In genomic region chr7:34061175-34061574, GRCh38 we compare ENCODE assay signal across 14 cellular contexts.
A peak's percentile ranks its signal among the peaks of the same experiment; 100 is the strongest.
DNase-seq lines count a peak whose midpoint lies in the region; TF ChIP-seq lines count a peak whose summit lies in the region.
"Had no signal": no experiment of that assay in that cellular context is flagged by ENCODE, and none has a peak within 500 bp of the region (broad histone marks: within the 10 kb centered on the region; RNA-seq: fewer than 3 reads in every experiment).

No MANE protein-coding gene starts in this region.

- WGBS in adrenal gland, 4 donors, result 37 to 46% (median 40%) methylated on average over 1 of the region's 1 CpG

- H3K4me3 ChIP-seq in ACC112 (ENCODE audit: low read depth, low read length), result peak overlapping the region; percentile 13; the same call in 1 of the 2 replicates
- no peak overlapping the region for H3K4me3 ChIP-seq in brain microvascular endothelial cell (ENCODE audit: low read depth, low read length)
- H3K4me3 ChIP-seq in adrenal gland, result no peak overlapping the region
- H3K4me3 ChIP-seq in SJCRH30, result no peak overlapping the region
- H3K4me3 ChIP-seq: GM23338, tibial nerve had no signal

- H2AFZ ChIP-seq in ACC112 (ENCODE audit: low read length, unreplicated experiment), result no peak overlapping the region
- H2AFZ ChIP-seq: GM23338 had no signal

- TF ChIP-seq POLR2A in adrenal gland (IDR thresholded peaks at IDR 0.05), result no peak

- H3K36me3 ChIP-seq in ACC112 (ENCODE audit: insufficient read depth, low read length) (peaks cover 6% of the 10 kb centered on the region; the same call in 1 of the 2 replicates), brain microvascular endothelial cell (replicated peaks) (no peaks in the 10 kb centered on the region), adrenal gland (replicated peaks in 1 of 2) (no peaks in the 10 kb centered on the region), SJCRH30 (no peaks in the 10 kb centered on the region)
- H3K36me3 ChIP-seq: tibial nerve had no signal

- DNase-seq in HS-5 (ENCODE audit: low read depth) (peak; percentile 95), brain microvascular endothelial cell (peak; percentile 70), iris pigment epithelial cell (ENCODE audit: low read depth) (peak; percentile 94), adrenal gland (no peak), DMS153 (lab: John Stamatoyannopoulos, UW) (no peak), SJCRH30 (no peak)
- DNase-seq in activated CD8-positive, alpha-beta memory T cell treated with anti-CD3 and anti-CD28 coated beads, Interleukin-2, amount 50 U/mL, for 48 hours, result no peak
- DNase-seq: activated CD4-positive, alpha-beta T cell treated with anti-CD3 and anti-CD28 coated beads for 4 hours; activated T-cell treated with anti-CD3 and anti-CD28 coated beads, Interleukin-2, amount 50 U/mL, for 48 hours; stimulated activated CD8-positive, alpha-beta memory T cell treated with anti-CD3 and anti-CD28 coated beads, Interleukin-4, amount 100 ng/mL, for 48 hours; T-helper 1 cell had no signal

- no peaks in the 10 kb centered on the region for H3K79me2 ChIP-seq in ACC112 (ENCODE audit: control insufficient read depth, insufficient read depth, low read length, unreplicated experiment)

- intact Hi-C loops in adrenal gland (cut with DNase I), result no loop called here

- in situ Hi-C loops in brain microvascular endothelial cell (cut with HindIII; ENCODE audit: low pct_ligation_motif_present, low sequenced_read_pairs), result no loop called here

- peaks cover 55% of the 10 kb centered on the region for H3K4me1 ChIP-seq in ACC112 (ENCODE audit: control insufficient read depth, insufficient read depth, low read length, unreplicated experiment)
- no peaks in the 10 kb centered on the region for H3K4me1 ChIP-seq in adrenal gland (replicated peaks in 1 of 2)
- peaks cover 6% of the 10 kb centered on the region; the same call in 1 of the 2 replicates for H3K4me1 ChIP-seq in SJCRH30

- TF ChIP-seq CTCF in brain microvascular endothelial cell (IDR thresholded peaks at IDR 0.05; ENCODE audit: low read depth, low read length, missing control alignments) (no peak), adrenal gland (IDR thresholded peaks at IDR 0.05) (no peak)

- H3K9me3 ChIP-seq in adrenal gland (replicated peaks in 1 of 3) (no peaks in the 10 kb centered on the region), SJCRH30 (replicated peaks) (no peaks in the 10 kb centered on the region)
- H3K9me3 ChIP-seq: tibial nerve had no signal

- H3K27me3 ChIP-seq in ACC112 (ENCODE audit: insufficient read depth, low read length) (no peaks in the 10 kb centered on the region), brain microvascular endothelial cell (replicated peaks) (no peaks in the 10 kb centered on the region), adrenal gland (no peaks in the 10 kb centered on the region), SJCRH30 (no peaks in the 10 kb centered on the region)
- H3K27me3 ChIP-seq: tibial nerve had no signal

- H3K27ac ChIP-seq in ACC112 (ENCODE audit: low read depth, low read length), result peak overlapping the region; percentile 99
- peak overlapping the region; percentile 91 for H3K27ac ChIP-seq in brain microvascular endothelial cell
- H3K27ac ChIP-seq in adrenal gland, result no peak overlapping the region
- no peak overlapping the region for H3K27ac ChIP-seq in SJCRH30

Comparison
In these comparisons a context has a peak if more than half of its experiments do, and no peak if none do; other contexts are left out.
1. H3K27ac ChIP-seq: peak in ACC112 (single experiment) and brain microvascular endothelial cell (single experiment); none in adrenal gland (0 of 5) and SJCRH30 (single experiment).
2. DNase-seq: peak in HS-5 (single experiment), brain microvascular endothelial cell (single experiment) and iris pigment epithelial cell (single experiment); none in activated CD8-positive, alpha-beta memory T cell treated with anti-CD3 and anti-CD28 coated beads, Interleukin-2, amount 50 U/mL, for 48 hours (single experiment), adrenal gland (0 of 7), DMS153 (single experiment) and SJCRH30 (0 of 2).